ENCODE assay signal across 8 cellular contexts in the genomic region with DNA sequence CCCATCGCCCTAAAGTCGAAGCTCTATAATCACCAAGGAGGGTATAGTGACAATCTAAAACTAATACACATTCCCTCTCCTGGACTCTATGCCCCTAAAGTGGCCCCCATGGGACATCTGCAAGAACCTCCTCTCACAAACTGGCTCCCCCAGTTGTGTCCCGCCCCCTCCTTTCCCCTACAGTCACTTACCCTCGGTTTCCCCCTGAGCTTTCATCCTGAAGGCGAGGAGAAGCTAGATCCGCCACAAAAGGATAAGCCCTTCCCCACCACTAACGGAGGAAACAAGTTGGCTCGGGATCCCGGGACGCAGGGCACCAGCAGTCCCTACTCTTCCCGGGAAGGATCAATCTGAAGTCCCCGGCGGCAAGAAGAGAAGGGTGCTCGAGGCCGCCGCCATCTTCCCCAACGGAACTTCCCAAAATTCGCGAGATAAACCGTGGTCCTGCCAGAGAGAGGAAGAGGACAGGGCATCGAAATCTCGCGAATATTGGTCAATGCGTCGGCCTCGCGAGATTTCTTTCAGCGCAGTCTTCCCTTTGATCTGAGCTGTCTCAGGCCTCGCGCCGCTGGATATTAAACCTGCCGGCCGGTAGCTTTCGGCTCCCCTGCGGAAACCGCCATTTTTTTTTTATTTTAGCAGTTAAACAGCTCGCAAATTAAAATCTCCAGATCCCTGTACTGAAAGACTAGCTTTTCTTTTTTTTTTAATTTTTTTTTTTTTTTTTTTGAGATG.
A peak's percentile ranks its signal among the peaks of the same experiment; 100 is the strongest.
DNase-seq lines count a peak whose midpoint lies in the region; ATAC-seq lines count a peak whose summit lies in the region.

A gene with protein sequence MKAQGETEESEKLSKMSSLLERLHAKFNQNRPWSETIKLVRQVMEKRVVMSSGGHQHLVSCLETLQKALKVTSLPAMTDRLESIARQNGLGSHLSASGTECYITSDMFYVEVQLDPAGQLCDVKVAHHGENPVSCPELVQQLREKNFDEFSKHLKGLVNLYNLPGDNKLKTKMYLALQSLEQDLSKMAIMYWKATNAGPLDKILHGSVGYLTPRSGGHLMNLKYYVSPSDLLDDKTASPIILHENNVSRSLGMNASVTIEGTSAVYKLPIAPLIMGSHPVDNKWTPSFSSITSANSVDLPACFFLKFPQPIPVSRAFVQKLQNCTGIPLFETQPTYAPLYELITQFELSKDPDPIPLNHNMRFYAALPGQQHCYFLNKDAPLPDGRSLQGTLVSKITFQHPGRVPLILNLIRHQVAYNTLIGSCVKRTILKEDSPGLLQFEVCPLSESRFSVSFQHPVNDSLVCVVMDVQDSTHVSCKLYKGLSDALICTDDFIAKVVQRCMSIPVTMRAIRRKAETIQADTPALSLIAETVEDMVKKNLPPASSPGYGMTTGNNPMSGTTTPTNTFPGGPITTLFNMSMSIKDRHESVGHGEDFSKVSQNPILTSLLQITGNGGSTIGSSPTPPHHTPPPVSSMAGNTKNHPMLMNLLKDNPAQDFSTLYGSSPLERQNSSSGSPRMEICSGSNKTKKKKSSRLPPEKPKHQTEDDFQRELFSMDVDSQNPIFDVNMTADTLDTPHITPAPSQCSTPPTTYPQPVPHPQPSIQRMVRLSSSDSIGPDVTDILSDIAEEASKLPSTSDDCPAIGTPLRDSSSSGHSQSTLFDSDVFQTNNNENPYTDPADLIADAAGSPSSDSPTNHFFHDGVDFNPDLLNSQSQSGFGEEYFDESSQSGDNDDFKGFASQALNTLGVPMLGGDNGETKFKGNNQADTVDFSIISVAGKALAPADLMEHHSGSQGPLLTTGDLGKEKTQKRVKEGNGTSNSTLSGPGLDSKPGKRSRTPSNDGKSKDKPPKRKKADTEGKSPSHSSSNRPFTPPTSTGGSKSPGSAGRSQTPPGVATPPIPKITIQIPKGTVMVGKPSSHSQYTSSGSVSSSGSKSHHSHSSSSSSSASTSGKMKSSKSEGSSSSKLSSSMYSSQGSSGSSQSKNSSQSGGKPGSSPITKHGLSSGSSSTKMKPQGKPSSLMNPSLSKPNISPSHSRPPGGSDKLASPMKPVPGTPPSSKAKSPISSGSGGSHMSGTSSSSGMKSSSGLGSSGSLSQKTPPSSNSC (N-terminal part only) (minus strand): TSS at position 417 of the 735 bp plus-strand sequence. CDS start 201 bp downstream, at position 216.

- peak; percentile 73 for ATAC-seq in HG03457 (IDR thresholded peaks at IDR 0.05; ENCODE audit: unreplicated experiment)

- DNase-seq in Ammon's horn (ENCODE audit: low spot score), result peak; percentile 96
- peak; percentile 91 for DNase-seq in GM19238 (ENCODE audit: insufficient read length, low spot score)
- DNase-seq in NCI-H524 treated with DMSO at 0.1 percent for 48 hours (lab: John Stamatoyannopoulos, UW), result peak; percentile 98
- peak; percentile 87 to 90 for DNase-seq in activated CD4-positive, alpha-beta T cell treated with anti-CD3 and anti-CD28 coated beads for 4 hours
- DNase-seq in kidney tubule cell (ENCODE audit: low spot score), result peak; percentile 98
- DNase-seq in stimulated activated CD4-positive, alpha-beta T cell treated with anti-CD3 and anti-CD28 coated beads, Interleukin-1b, Interleukin-23, amount 100 ng/mL, for 24 hours (ENCODE audit: low read depth in 4 of 4, low spot score in 1 of 4), result peak; percentile 73 to 89 (median 77)

- peak within 1 kb of the TSS; percentile 89 for H3K27ac ChIP-seq in cingulate gyrus (ENCODE audit: low read depth, low read length)

Comparison
In these comparisons a context has a peak if more than half of its experiments do, and no peak if none do; other contexts are left out.
1. Peak in every context shown above with its lines: DNase-seq, ATAC-seq and H3K27ac ChIP-seq.